Comparison of ENCODE assay signal across 9 cellular contexts in genomic region chr22:37267661-37268413, GRCh38. TPM values are rescaled to one million over a fixed set of nuclear protein-coding genes. Genes with fewer than 3 reads are reported as not detected.
DNase-seq lines count a peak whose midpoint lies in the region; ATAC-seq and FAIRE-seq lines count a peak whose summit lies in the region.
"Had no signal": no experiment of that assay in that cellular context is flagged by ENCODE, and none has a peak within 500 bp of the region (broad histone marks: within the 10 kb centered on the region; RNA-seq: fewer than 3 reads in every experiment).

No MANE protein-coding gene starts in this region.

- FAIRE-seq in RCC 7860 (lab: Jason Lieb, UNC) = no peak

- in situ Hi-C loops in G401 (cut with HindIII; ENCODE audit: low sequenced_read_pairs) = no loop called here

- ATAC-seq in left ventricle myocardium superior (peak; percentile 27), GM21723 (IDR thresholded peaks at IDR 0.05; ENCODE audit: unreplicated experiment) (no peak)

- intact Hi-C loops in left ventricle myocardium superior (cut with micrococcal nuclease) (no loop called here), cardiac septum (cut with DNase I) (no loop called here)

- peak; percentile 25 for DNase-seq in left ventricle myocardium superior
- DNase-seq in cardiac septum (ENCODE audit: low spot score) = no peak
- DNase-seq in SIG-M5 treated with dmso at 0.1 percent for 504 hours (lab: John Stamatoyannopoulos, UW; ENCODE audit: unreplicated experiment) = peak; percentile 87
- peak; percentile 63 for DNase-seq in fibroblast of gingiva (ENCODE audit: low read depth)
- no peak for DNase-seq in G401 (ENCODE audit: low spot score)
- no peak for DNase-seq in RCC 7860 (ENCODE audit: low spot score)
- DNase-seq in ureter (ENCODE audit: low spot score) = no peak

RNA-seq across cellular contexts. Expression of gene CYTH4, which starts 14.5 kb away (rescaled TPM):
- total RNA-seq in left ventricle myocardium superior (6.2 TPM), cardiac septum (8.0 TPM), ureter (16.3 TPM)
- not detected in 2 replicates for total RNA-seq in G401 (2014; rRNA removed; shearing (Covaris generic))

RNA-seq across cellular contexts. Expression of gene RAC2, which starts 23.8 kb away (rescaled TPM):
- 5.1 TPM for total RNA-seq in left ventricle myocardium superior
- 5.1 TPM for total RNA-seq in cardiac septum
- total RNA-seq in G401 (2014; rRNA removed; shearing (Covaris generic)) = not detected in 2 replicates
- 30.4 TPM for total RNA-seq in ureter

RNA-seq across cellular contexts. Expression of gene SSTR3, which starts 55.6 kb away (rescaled TPM):
- total RNA-seq in left ventricle myocardium superior = not detected
- total RNA-seq in cardiac septum = not detected
- not detected in 2 replicates for total RNA-seq in G401 (2014; rRNA removed; shearing (Covaris generic))
- not detected for total RNA-seq in ureter
- total RNA-seq: esophagus muscularis mucosa had no signal

Comparison
In these comparisons a context has a peak if more than half of its experiments do, and no peak if none do; other contexts are left out.
1. DNase-seq: peak in left ventricle myocardium superior (single experiment), SIG-M5 treated with dmso at 0.1 percent for 504 hours (single experiment) and fibroblast of gingiva (single experiment); none in cardiac septum (single experiment), G401 (single experiment), RCC 7860 (single experiment) and ureter (single experiment).